In genomic region chrX:129737921-129738320, GRCh38 we compare ENCODE assay signal across 11 cellular contexts. TPM values are rescaled to one million over a fixed set of nuclear protein-coding genes. Genes with fewer than 3 reads are reported as not detected.
DNase-seq lines count a peak whose midpoint lies in the region; ATAC-seq and TF ChIP-seq lines count a peak whose summit lies in the region.
"Had no signal": no experiment of that assay in that cellular context is flagged by ENCODE, and none has a peak within 500 bp of the region (broad histone marks: within the 10 kb centered on the region; RNA-seq: fewer than 3 reads in every experiment).

No MANE protein-coding gene starts in this region.

- no peaks in the 10 kb centered on the region for H3K36me3 ChIP-seq in Peyer's patch
- H3K36me3 ChIP-seq: heart right ventricle had no signal

- TF ChIP-seq POLR2A in Peyer's patch (IDR thresholded peaks at IDR 0.05) = no peak

- peak in 1 of 3 donors; percentile 65 for DNase-seq in Peyer's patch
- DNase-seq in foreskin keratinocyte = peak; percentile 10 to 38
- no peak for DNase-seq in NCI-H187 (lab: John Stamatoyannopoulos, UW)
- DNase-seq in NCI-H82 treated with DMSO at 0.1 percent for 48 hours (lab: John Stamatoyannopoulos, UW; ENCODE audit: unreplicated experiment) = no peak
- DNase-seq: activated naive CD8-positive, alpha-beta T cell treated with anti-CD3 and anti-CD28 coated beads, Interleukin-2, amount 10 ng/mL, durations not matched to agents 7 days and 5 days; NCI-H1092; retina had no signal

- no peaks in the 10 kb centered on the region for H3K27me3 ChIP-seq in Peyer's patch
- H3K27me3 ChIP-seq in foreskin keratinocyte = no peaks in the 10 kb centered on the region
- H3K27me3 ChIP-seq: heart right ventricle had no signal

- H3K4me1 ChIP-seq in Peyer's patch (peaks cover 0 to 14% (median 0%) of the 10 kb centered on the region in 4 donors), foreskin keratinocyte (no peaks in the 10 kb centered on the region)

- no peak for TF ChIP-seq CTCF in Peyer's patch (IDR thresholded peaks at IDR 0.05)
- TF ChIP-seq CTCF in foreskin keratinocyte (conservative IDR thresholded peaks at IDR 0.05) = no peak

- H3K4me3 ChIP-seq in Peyer's patch = no peak overlapping the region
- H3K4me3 ChIP-seq in skin epidermis = no peak overlapping the region
- H3K4me3 ChIP-seq: heart right ventricle had no signal

- H3K9me3 ChIP-seq in Peyer's patch = no peaks in the 10 kb centered on the region
- H3K9me3 ChIP-seq: heart right ventricle had no signal

- ATAC-seq in GM21447 (IDR thresholded peaks at IDR 0.05; ENCODE audit: unreplicated experiment) (peak; percentile 61), foreskin keratinocyte (peak; percentile 77), GM21526 (IDR thresholded peaks at IDR 0.05; ENCODE audit: low FRiP score, unreplicated experiment) (no peak)

- H3K27ac ChIP-seq in Peyer's patch = peak overlapping the region in 3 of 4 donors; percentile 73 to 92 (median 80)
- no peak overlapping the region for H3K27ac ChIP-seq in foreskin keratinocyte
- peak overlapping the region in 16 of 21 experiments; percentile 25 to 74 (median 54) for H3K27ac ChIP-seq in skin epidermis

RNA-seq across cellular contexts. Expression of gene XPNPEP2, which starts 0.9 kb away (rescaled TPM):
- 100 to 1,000 TPM in 3 of 4 donors, 1 to 10 TPM in 1; 5.8 to 875 (median 803) TPM for total RNA-seq in Peyer's patch
- not detected in 2 replicates for total RNA-seq in foreskin keratinocyte
- polyA plus RNA-seq in foreskin keratinocyte = not detected in 2 replicates

RNA-seq across cellular contexts. Expression of gene SASH3, which starts 41.8 kb away (rescaled TPM):
- 10 to 100 TPM in 1 of 4 donors, 1 to 10 TPM in 3; 2.2 to 45.4 (median 7.7) TPM for total RNA-seq in Peyer's patch
- not detected in 2 replicates for total RNA-seq in foreskin keratinocyte
- polyA plus RNA-seq in foreskin keratinocyte = not detected in 2 replicates

Comparison
In these comparisons a context has a peak if more than half of its experiments do, and no peak if none do; other contexts are left out.
1. DNase-seq: peak in foreskin keratinocyte (2 of 2); none in NCI-H187 (0 of 2) and NCI-H82 treated with DMSO at 0.1 percent for 48 hours (single experiment).